14 cellular contexts compared by ENCODE assay signal in genomic region chr6:19988555-19988954, GRCh38.
DNase-seq lines count a peak whose midpoint lies in the region; ATAC-seq and TF ChIP-seq lines count a peak whose summit lies in the region.
"Had no signal": no experiment of that assay in that cellular context is flagged by ENCODE, and none has a peak within 500 bp of the region (broad histone marks: within the 10 kb centered on the region; RNA-seq: fewer than 3 reads in every experiment).

No MANE protein-coding gene starts in this region.

- ATAC-seq in HG03565 (IDR thresholded peaks at IDR 0.05; ENCODE audit: unreplicated experiment) (no peak), HG03521 (IDR thresholded peaks at IDR 0.05; ENCODE audit: unreplicated experiment) (no peak)

- H3K27me3 ChIP-seq in neural cell (ENCODE audit: insufficient read depth, low read depth, low read length): no peaks in the 10 kb centered on the region
- H3K27me3 ChIP-seq: suprapubic skin had no signal

- H3K4me2 ChIP-seq in neural cell (ENCODE audit: low read length): no peak overlapping the region

- H3K36me3 ChIP-seq in neural cell (ENCODE audit: insufficient read depth, low read length): no peaks in the 10 kb centered on the region
- H3K36me3 ChIP-seq: suprapubic skin, WERI-Rb-1 had no signal

- DNase-seq in NOMO-1 treated with DMSO at 0.1 percent for 48 hours (lab: John Stamatoyannopoulos, UW; ENCODE audit: unreplicated experiment) (peak; percentile 2), NOMO-1 treated with dmso at 0.1 percent for 144 hours (lab: John Stamatoyannopoulos, UW; ENCODE audit: unreplicated experiment) (no peak), epithelial cell of esophagus (ENCODE audit: low read depth) (peak; percentile 60), progenitor cell of endocrine pancreas (ENCODE audit: low spot score, unreplicated experiment) (no peak)
- DNase-seq: activated T-cell treated with anti-CD3 and anti-CD28 coated beads, Interleukin-2, amount 50 U/mL, for 1 hour; DMS79 treated with DMSO at 0.1 percent for 48 hours; foreskin fibroblast; NCI-H2107; WERI-Rb-1 had no signal

- no peak for TF ChIP-seq EP300 in neural cell (conservative IDR thresholded peaks at IDR 0.05; ENCODE audit: poor library complexity, severe bottlenecking)

- no peak overlapping the region for H3K4me3 ChIP-seq in epithelial cell of esophagus (ENCODE audit: low read length)
- H3K4me3 ChIP-seq in neural cell (ENCODE audit: low read length): no peak overlapping the region
- H3K4me3 ChIP-seq: suprapubic skin had no signal

- H3F3A ChIP-seq in neural cell (ENCODE audit: insufficient read depth, low read length, poor library complexity, severe bottlenecking): no peaks in the 10 kb centered on the region

- no peaks in the 10 kb centered on the region for H3K79me2 ChIP-seq in neural cell (replicated peaks; ENCODE audit: insufficient read depth, low read length)

- H2AFZ ChIP-seq in neural cell (ENCODE audit: low read depth, low read length): no peak overlapping the region

- no peak for TF ChIP-seq CTCF in epithelial cell of esophagus (IDR thresholded peaks at IDR 0.05; ENCODE audit: insufficient read depth, low read depth, low read length, missing control alignments)
- no peak for TF ChIP-seq CTCF in neural cell (IDR thresholded peaks at IDR 0.05; ENCODE audit: poor library complexity, severe bottlenecking)
- no peak for TF ChIP-seq CTCF in progenitor cell of endocrine pancreas (IDR thresholded peaks at IDR 0.05; ENCODE audit: unreplicated experiment)

- H3K4me3 Mint-ChIP-seq in progenitor cell of endocrine pancreas (ENCODE audit: low read depth): no peak overlapping the region

- no peaks in the 10 kb centered on the region for H3K9me3 ChIP-seq in neural cell (ENCODE audit: low read length)
- H3K9me3 ChIP-seq: suprapubic skin had no signal

- H3K9me2 ChIP-seq in neural cell (ENCODE audit: insufficient read depth, low read length): no peaks in the 10 kb centered on the region

- no peak overlapping the region for H3K27ac ChIP-seq in neural cell (ENCODE audit: low read length)
- H3K27ac ChIP-seq: suprapubic skin, WERI-Rb-1 had no signal

- no peaks in the 10 kb centered on the region for H3K9me3 Mint-ChIP-seq in progenitor cell of endocrine pancreas (ENCODE audit: low read depth)

- H4K20me1 ChIP-seq in neural cell (ENCODE audit: insufficient read depth): no peaks in the 10 kb centered on the region

- H3K4me1 Mint-ChIP-seq in progenitor cell of endocrine pancreas (ENCODE audit: low read depth): no peaks in the 10 kb centered on the region

- peaks cover 10% of the 10 kb centered on the region for H3K27me3 Mint-ChIP-seq in progenitor cell of endocrine pancreas

- H3K36me3 Mint-ChIP-seq in progenitor cell of endocrine pancreas (ENCODE audit: insufficient read depth): no peaks in the 10 kb centered on the region

- no peak overlapping the region for H3K9ac ChIP-seq in neural cell (ENCODE audit: low read length)

- TF ChIP-seq RAD21 in neural cell (conservative IDR thresholded peaks at IDR 0.05): no peak

- H3K27ac Mint-ChIP-seq in progenitor cell of endocrine pancreas: no peak overlapping the region

TF ChIP-seq in PFSK-1, 5 proteins besides CTCF, POLR2A, EP300 and RAD21:
- peak; percentile 86 to 93 for TF ChIP-seq REST (IDR thresholded peaks at IDR 0.05; ENCODE audit: insufficient read depth in 1 of 2, low read depth in 2 of 2, low read length in 2 of 2)
- no peak for TF ChIP-seq TAF1 (IDR thresholded peaks at IDR 0.05; ENCODE audit: borderline replicate concordance, insufficient read depth, low read length)

TF ChIP-seq in neural cell, 6 proteins besides CTCF, POLR2A, EP300 and RAD21:
- TF ChIP-seq REST (IDR thresholded peaks at IDR 0.05; ENCODE audit: borderline replicate concordance) (peak; percentile 48), MXI1 (conservative IDR thresholded peaks at IDR 0.05; ENCODE audit: poor library complexity, severe bottlenecking) (no peak), POLR2AphosphoS5 (IDR thresholded peaks at IDR 0.05) (no peak)

Comparison
In these comparisons a context has a peak if more than half of its experiments do, and no peak if none do; other contexts are left out.
1. DNase-seq: peak in NOMO-1 treated with DMSO at 0.1 percent for 48 hours (single experiment) and epithelial cell of esophagus (single experiment); none in NOMO-1 treated with dmso at 0.1 percent for 144 hours (single experiment) and progenitor cell of endocrine pancreas (single experiment).